6 cellular contexts compared by ENCODE assay signal in the genomic region with DNA sequence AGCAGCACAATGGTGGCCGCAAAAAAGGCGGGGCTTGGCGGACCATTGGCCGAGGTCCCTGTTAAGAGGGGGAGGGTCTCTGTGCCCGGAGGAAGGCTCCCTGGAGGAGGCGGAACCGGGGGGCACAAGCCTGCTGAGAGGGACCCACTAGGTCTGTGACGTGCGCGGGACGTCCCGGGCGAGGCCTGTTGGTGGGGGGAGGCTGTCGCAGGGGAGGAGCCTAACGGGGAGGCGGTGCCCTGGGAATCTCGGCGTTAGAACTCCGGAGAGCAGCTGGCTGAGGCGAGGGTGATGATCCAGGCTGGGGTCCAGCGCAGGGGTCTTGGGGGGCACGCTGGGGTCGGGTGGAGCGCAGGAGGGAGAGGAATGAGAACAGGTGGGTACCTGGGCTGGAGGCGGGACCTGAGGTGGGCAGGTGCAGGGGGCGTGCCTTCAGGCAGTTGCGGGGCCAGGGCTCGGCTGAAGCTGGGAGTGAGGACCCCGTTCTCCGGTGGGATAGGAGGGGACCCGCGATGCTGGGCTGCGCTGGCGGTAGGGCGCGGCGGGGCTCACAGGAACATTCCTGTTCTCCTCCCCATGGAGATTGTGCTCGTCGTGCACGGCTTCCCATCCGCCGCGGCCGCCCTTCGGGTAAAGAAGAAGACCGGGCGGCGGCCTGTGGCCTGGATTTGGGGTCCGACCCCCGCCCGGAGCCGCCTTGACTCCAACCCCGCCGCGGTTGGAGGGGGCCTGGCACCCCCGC. TPM values are rescaled to one million over a fixed set of nuclear protein-coding genes. Genes with fewer than 3 reads are reported as not detected.
DNase-seq lines count a peak whose midpoint lies in the region; FAIRE-seq and TF ChIP-seq lines count a peak whose summit lies in the region.
"Not testable (repeated sequence)": the region's sequence is repeated elsewhere in the genome, so short reads cannot be mapped to it uniquely, and the experiment has no call there.

No MANE protein-coding gene starts in this region.

- H3K14ac ChIP-seq in neuronal stem cell (ENCODE audit: low read length) = not testable (repeated sequence)

- H3K4me3 ChIP-seq in GM23248 = peak overlapping the region; percentile 50; the same call in 1 of the 2 replicates
- peak overlapping the region; percentile 38 for H3K4me3 ChIP-seq in bronchial epithelial cell (ENCODE audit: low read depth, low read length)
- peak overlapping the region; percentile 43 to 58 for H3K4me3 ChIP-seq in right atrium auricular region
- H3K4me3 ChIP-seq in neuronal stem cell (ENCODE audit: low read length in 2 of 2) = peak overlapping the region in 1 of 2 donors; percentile 75
- H3K4me3 ChIP-seq in thyroid gland (replicated peaks in 1 of 3) = peak overlapping the region in 1 of 3 donors; percentile 44

- H3K4me3 Mint-ChIP-seq in activated CD4-positive, alpha-beta T cell treated with anti-CD3 and anti-CD28 coated beads, Interleukin-2, amount 10 ng/mL, durations not matched to agents 7 days and 5 days = not testable (repeated sequence)

- H3K4me2 ChIP-seq in GM23248 (ENCODE audit: unreplicated experiment) = peak overlapping the region; percentile 43
- H3K4me2 ChIP-seq in neuronal stem cell (ENCODE audit: insufficient read depth, low read length, poor library complexity, severe bottlenecking) = peak overlapping the region; percentile 62

- intact Hi-C loops in thyroid gland (cut with DNase I) = not testable (repeated sequence)

- not testable (repeated sequence) for H2BK120ac ChIP-seq in neuronal stem cell (ENCODE audit: low read depth, low read length)

- not testable (repeated sequence) for H2AFZ ChIP-seq in GM23248; neuronal stem cell (ENCODE audit: low read length)

- not testable (repeated sequence) for H3K27me3 ChIP-seq in GM23248 (replicated peaks; ENCODE audit: insufficient read depth); bronchial epithelial cell (ENCODE audit: control insufficient read depth, insufficient read depth, low read length); right atrium auricular region; neuronal stem cell (ENCODE audit: control insufficient read depth in 3 of 3, insufficient read depth in 3 of 3, low read depth in 1 of 3, low read length in 3 of 3); thyroid gland

- not testable (repeated sequence) for H3K27ac ChIP-seq in GM23248; neuronal stem cell (replicated peaks; ENCODE audit: low read length); thyroid gland
- H3K27ac ChIP-seq in right atrium auricular region = peak overlapping the region in 1 of 2 donors; percentile 54

- H4K8ac ChIP-seq in neuronal stem cell (ENCODE audit: low read depth, low read length) = not testable (repeated sequence)

- not testable (repeated sequence) for H3K9me3 Mint-ChIP-seq in activated CD4-positive, alpha-beta T cell treated with anti-CD3 and anti-CD28 coated beads, Interleukin-2, amount 10 ng/mL, durations not matched to agents 7 days and 5 days

- H2BK15ac ChIP-seq in neuronal stem cell (ENCODE audit: low read length) = not testable (repeated sequence)

- H2BK5ac ChIP-seq in neuronal stem cell (ENCODE audit: low read length) = not testable (repeated sequence)

- TF ChIP-seq CTCF in bronchial epithelial cell (IDR thresholded peaks at IDR 0.05; ENCODE audit: insufficient read depth, low read length, severe bottlenecking); right atrium auricular region (IDR thresholded peaks at IDR 0.05); thyroid gland (IDR thresholded peaks at IDR 0.05): not testable (repeated sequence)

- not testable (repeated sequence) for TF ChIP-seq POLR2A in thyroid gland (IDR thresholded peaks at IDR 0.05)

- H3K79me1 ChIP-seq in neuronal stem cell (ENCODE audit: low read depth, low read length) = not testable (repeated sequence)

- H3K79me2 ChIP-seq in GM23248 (ENCODE audit: insufficient read depth) = not testable (repeated sequence)

- H3K18ac ChIP-seq in neuronal stem cell (ENCODE audit: low read length) = not testable (repeated sequence)

- FAIRE-seq in bronchial epithelial cell (lab: Jason Lieb, UNC) = not testable (repeated sequence)

- not testable (repeated sequence) for H4K20me1 ChIP-seq in GM23248 (ENCODE audit: insufficient read depth)

- H3K4me1 ChIP-seq in GM23248 (ENCODE audit: insufficient read depth); right atrium auricular region; neuronal stem cell (ENCODE audit: control insufficient read depth in 2 of 2, insufficient read depth in 1 of 2, low read depth in 1 of 2, low read length in 2 of 2); thyroid gland: not testable (repeated sequence)

- H2BK12ac ChIP-seq in neuronal stem cell (ENCODE audit: low read length) = not testable (repeated sequence)

- H3K27me3 Mint-ChIP-seq in activated CD4-positive, alpha-beta T cell treated with anti-CD3 and anti-CD28 coated beads, Interleukin-2, amount 10 ng/mL, durations not matched to agents 7 days and 5 days = not testable (repeated sequence)

- not testable (repeated sequence) for H3K36me3 Mint-ChIP-seq in activated CD4-positive, alpha-beta T cell treated with anti-CD3 and anti-CD28 coated beads, Interleukin-2, amount 10 ng/mL, durations not matched to agents 7 days and 5 days (ENCODE audit: low read depth)

- POLR2A ChIA-PET in activated CD4-positive, alpha-beta T cell treated with anti-CD3 and anti-CD28 coated beads, Interleukin-2, amount 10 ng/mL, durations not matched to agents 7 days and 5 days (lab: Charles Lee) = not testable (repeated sequence)

- H3K4ac ChIP-seq in neuronal stem cell (ENCODE audit: low read length) = not testable (repeated sequence)

- H3K9me2 ChIP-seq in GM23248 (ENCODE audit: insufficient read depth) = not testable (repeated sequence)

- not testable (repeated sequence) for H3K36me3 ChIP-seq in GM23248 (ENCODE audit: low read depth); bronchial epithelial cell (ENCODE audit: control insufficient read depth, insufficient read depth, low read length); right atrium auricular region; neuronal stem cell (replicated peaks in 1 of 2; ENCODE audit: control insufficient read depth in 2 of 2, insufficient read depth in 2 of 2, low read length in 2 of 2); thyroid gland

- not testable (repeated sequence) for DNase-seq in GM23248; bronchial epithelial cell (ENCODE audit: low read depth); neuronal stem cell (ENCODE audit: low spot score)
- DNase-seq in activated CD4-positive, alpha-beta T cell treated with anti-CD3 and anti-CD28 coated beads, Interleukin-2, amount 10 ng/mL, durations not matched to agents 7 days and 5 days = peak; percentile 5
- peak; percentile 53 for DNase-seq in right atrium auricular region (ENCODE audit: low spot score)
- DNase-seq in thyroid gland = peak; percentile 12 to 43

- H3K27ac Mint-ChIP-seq in activated CD4-positive, alpha-beta T cell treated with anti-CD3 and anti-CD28 coated beads, Interleukin-2, amount 10 ng/mL, durations not matched to agents 7 days and 5 days = not testable (repeated sequence)

- 3% methylated on average over 14 to 20 of the region's 56 CpGs for WGBS in GM23248 (ENCODE audit: low coverage in 1 of 2, low lambda C conversion rate in 2 of 2, missing lambda C conversion rate in 2 of 2), 2 experiments
- WGBS in neuronal stem cell (ENCODE audit: extremely low coverage in 2 of 2, insufficient read length in 2 of 2, insufficient replicate concordance in 1 of 2), 2 donors = no CpG with 5 or more reads among the region's 56 CpGs
- WGBS in thyroid gland, 2 donors = no CpG with 5 or more reads among the region's 56 CpGs

- H3K23ac ChIP-seq in neuronal stem cell (ENCODE audit: low read depth, low read length, poor library complexity) = not testable (repeated sequence)

- not testable (repeated sequence) for H3K9me3 ChIP-seq in GM23248 (ENCODE audit: low read depth); right atrium auricular region; neuronal stem cell (replicated peaks in 1 of 2; ENCODE audit: control insufficient read depth in 2 of 2, insufficient read depth in 1 of 2, low read depth in 1 of 2, low read length in 2 of 2); thyroid gland

- CTCF ChIA-PET in activated CD4-positive, alpha-beta T cell treated with anti-CD3 and anti-CD28 coated beads, Interleukin-2, amount 10 ng/mL, durations not matched to agents 7 days and 5 days (lab: Charles Lee) = not testable (repeated sequence)

- not testable (repeated sequence) for H3K4me1 Mint-ChIP-seq in activated CD4-positive, alpha-beta T cell treated with anti-CD3 and anti-CD28 coated beads, Interleukin-2, amount 10 ng/mL, durations not matched to agents 7 days and 5 days

- in situ Hi-C loops in GM23248 (cut with MboI) = not testable (repeated sequence)

- not testable (repeated sequence) for H3K9ac ChIP-seq in GM23248; neuronal stem cell (ENCODE audit: low read depth, low read length, poor library complexity)

- H4K91ac ChIP-seq in neuronal stem cell (ENCODE audit: low read depth, low read length, poor library complexity) = not testable (repeated sequence)

- not testable (repeated sequence) for H2AK5ac ChIP-seq in neuronal stem cell (ENCODE audit: low read depth, low read length)

- H3F3A ChIP-seq in GM23248 (ENCODE audit: insufficient read depth) = not testable (repeated sequence)

RNA-seq across cellular contexts. Expression of gene SULT1A3, which starts 6.7 kb away (rescaled TPM):
- 12.2 and 22.9 TPM in 2 replicates for total RNA-seq in GM23248 (2014; rRNA removed; shearing (Covaris generic))
- 4.5 and 4.8 TPM in 2 replicates for polyA plus RNA-seq in GM23248 (2016; fragmentation: Nextera tagmentation; extraction: Ambion mirVana)
- 10 to 100 TPM; 37.5 to 38.1 TPM for total RNA-seq in activated CD4-positive, alpha-beta T cell treated with anti-CD3 and anti-CD28 coated beads, Interleukin-2, amount 10 ng/mL, durations not matched to agents 7 days and 5 days
- total RNA-seq in bronchial epithelial cell = 0.26 and 3.3 TPM in 2 replicates
- 1 to 10 TPM; 2.0 to 7.4 TPM for total RNA-seq in right atrium auricular region
- 7.7 TPM for polyA plus RNA-seq in neuronal stem cell (2013, experiment 1 of 2)
- 7.4 TPM for polyA plus RNA-seq in neuronal stem cell (2013, experiment 2 of 2)
- total RNA-seq in thyroid gland = 10 to 100 TPM in 2 of 4 donors, 1 to 10 TPM in 2; 8.9 to 13.8 (median 9.8) TPM

RNA-seq across cellular contexts. Expression of gene SLX1A, which starts 12.0 kb away (rescaled TPM):
- total RNA-seq in GM23248 (2014; rRNA removed; shearing (Covaris generic)) = 14.3 and 32.6 TPM in 2 replicates
- polyA plus RNA-seq in GM23248 (2016; fragmentation: Nextera tagmentation; extraction: Ambion mirVana) = 32.2 and 51.7 TPM in 2 replicates
- 10 to 100 TPM; 54.1 to 95.0 TPM for total RNA-seq in activated CD4-positive, alpha-beta T cell treated with anti-CD3 and anti-CD28 coated beads, Interleukin-2, amount 10 ng/mL, durations not matched to agents 7 days and 5 days
- total RNA-seq in bronchial epithelial cell = 24.5 and 24.6 TPM in 2 replicates
- 10 to 100 TPM; 25.1 to 36.3 TPM for total RNA-seq in right atrium auricular region
- polyA plus RNA-seq in neuronal stem cell (2013, experiment 1 of 2) = 9.3 TPM
- 11.5 TPM for polyA plus RNA-seq in neuronal stem cell (2013, experiment 2 of 2)
- 10 to 100 TPM; 26.2 to 73.3 (median 63.7) TPM for total RNA-seq in thyroid gland

RNA-seq across cellular contexts. Expression of gene BOLA2B, which starts 12.2 kb away (rescaled TPM):
- 2.0 and 155 TPM in 2 replicates for total RNA-seq in GM23248 (2014; rRNA removed; shearing (Covaris generic))
- 122 and 146 TPM in 2 replicates for polyA plus RNA-seq in GM23248 (2016; fragmentation: Nextera tagmentation; extraction: Ambion mirVana)
- 100 to 1,000 TPM; 136 to 141 TPM for total RNA-seq in activated CD4-positive, alpha-beta T cell treated with anti-CD3 and anti-CD28 coated beads, Interleukin-2, amount 10 ng/mL, durations not matched to agents 7 days and 5 days
- total RNA-seq in bronchial epithelial cell (45.7 and 235 TPM in 2 replicates), right atrium auricular region (100 to 1,000 TPM; 143 to 187 TPM), thyroid gland (100 to 1,000 TPM in 2 of 4 donors, 1 to 10 TPM in 2; 2.1 to 150 (median 67.4) TPM)
- polyA plus RNA-seq in neuronal stem cell (2013, experiment 1 of 2) = 174 TPM
- 179 TPM for polyA plus RNA-seq in neuronal stem cell (2013, experiment 2 of 2)

RNA-seq across cellular contexts. Expression of gene CORO1A, which starts 22.3 kb away (rescaled TPM):
- total RNA-seq in GM23248 (2014; rRNA removed; shearing (Covaris generic)) = 3.2 and 4.8 TPM in 2 replicates
- 1.7 TPM in 2 replicates for polyA plus RNA-seq in GM23248 (2016; fragmentation: Nextera tagmentation; extraction: Ambion mirVana)
- total RNA-seq in activated CD4-positive, alpha-beta T cell treated with anti-CD3 and anti-CD28 coated beads, Interleukin-2, amount 10 ng/mL, durations not matched to agents 7 days and 5 days = 1,000 to 10,000 TPM; 1,809 to 1,847 TPM
- total RNA-seq in bronchial epithelial cell (0.79 and 1.5 TPM in 2 replicates), right atrium auricular region (10 to 100 TPM in 1 of 2 donors, 1 to 10 TPM in 1; 5.4 to 18.6 TPM), thyroid gland (10 to 100 TPM in 3 of 4 donors, 1 to 10 TPM in 1; 7.3 to 14.8 (median 11.2) TPM)
- 7.0 TPM for polyA plus RNA-seq in neuronal stem cell (2013, experiment 1 of 2)
- 6.8 TPM for polyA plus RNA-seq in neuronal stem cell (2013, experiment 2 of 2)

RNA-seq across cellular contexts. Expression of gene NPIPB13, which starts 42.6 kb away (rescaled TPM):
- 2.5 and 4.0 TPM in 2 replicates for total RNA-seq in GM23248 (2014; rRNA removed; shearing (Covaris generic))
- polyA plus RNA-seq in GM23248 (2016; fragmentation: Nextera tagmentation; extraction: Ambion mirVana) = 2.1 and 2.7 TPM in 2 replicates
- 10 to 100 TPM in 1 of 2 experiments, 1 to 10 TPM in 1; 9.0 to 11.4 TPM for total RNA-seq in activated CD4-positive, alpha-beta T cell treated with anti-CD3 and anti-CD28 coated beads, Interleukin-2, amount 10 ng/mL, durations not matched to agents 7 days and 5 days
- total RNA-seq in bronchial epithelial cell (0.64 and 1.1 TPM in 2 replicates), right atrium auricular region (1 to 10 TPM in 1 of 2 donors, not detected in 1; 1.7 TPM), thyroid gland (1 to 10 TPM; 2.1 to 3.0 (median 2.3) TPM)
- 2.2 TPM for polyA plus RNA-seq in neuronal stem cell (2013, experiment 1 of 2)
- polyA plus RNA-seq in neuronal stem cell (2013, experiment 2 of 2) = 2.4 TPM
